In genomic region chr14:77158175-77158908, GRCh38 we compare ENCODE assay signal across 8 cellular contexts. TPM values are rescaled to one million over a fixed set of nuclear protein-coding genes. Genes with fewer than 3 reads are reported as not detected.
DNase-seq lines count a peak whose midpoint lies in the region; ATAC-seq, FAIRE-seq and TF ChIP-seq lines count a peak whose summit lies in the region.

No MANE protein-coding gene starts in this region.

- in situ Hi-C loops in KBM-7 (cut with MboI; ENCODE audit: low pct_unique_long_range_greater_than_20kb, low sequenced_read_pairs): no loop called here

- DNase-seq in NCI-H460 (ENCODE audit: extremely low read depth, low read depth) (peak; percentile 73), fibroblast of mammary gland (ENCODE audit: low read depth) (peak; percentile 58), pancreas (no peak), KBM-7 (no peak), COLO829 (ENCODE audit: low spot score) (no peak)

- no peak overlapping the region for H3K27ac ChIP-seq in pancreas

- TF ChIP-seq CTCF in fibroblast of mammary gland (conservative IDR thresholded peaks at IDR 0.05; ENCODE audit: control insufficient read depth, insufficient read depth, low read depth, low read length): no peak
- no peak for TF ChIP-seq CTCF in pancreas (IDR thresholded peaks at IDR 0.05)

- H3K9ac ChIP-seq in ES-I3 (ENCODE audit: low read depth, low read length): peak overlapping the region; percentile 9; the same call in 1 of the 2 replicates

- H3K27me3 ChIP-seq in pancreas: no peaks in the 10 kb centered on the region

- H3K36me3 ChIP-seq in ES-I3 (ENCODE audit: insufficient read depth, low read length) (no peaks in the 10 kb centered on the region), pancreas (no peaks in the 10 kb centered on the region)

- no peak overlapping the region for H3K4me3 ChIP-seq in fibroblast of mammary gland (ENCODE audit: control insufficient read depth, low read depth, low read length)
- H3K4me3 ChIP-seq in pancreas: no peak overlapping the region

- FAIRE-seq in pancreas (lab: Jason Lieb, UNC): no peak

- ATAC-seq in pancreas (peak in 3 of 4 donors; percentile 63 to 82 (median 71)), GM19324 (IDR thresholded peaks at IDR 0.05; ENCODE audit: low FRiP score, unreplicated experiment) (no peak), GM21447 (IDR thresholded peaks at IDR 0.05; ENCODE audit: unreplicated experiment) (no peak)

- H3K9me3 ChIP-seq in ES-I3 (ENCODE audit: control insufficient read depth, insufficient read depth, low read length) (no peaks in the 10 kb centered on the region), pancreas (no peaks in the 10 kb centered on the region)

- intact Hi-C loops in pancreas (cut with DNase I): loop anchor here in 1 of 3 donors (10.0 kb wide), 1 partner anchor 156 kb away; no protein-coding TSS in a partner anchor

- H3K4me1 ChIP-seq in ES-I3 (ENCODE audit: insufficient read depth, low read length) (no peaks in the 10 kb centered on the region), pancreas (no peaks in the 10 kb centered on the region)

- WGBS in pancreas, 2 donors: 12 to 22% methylated on average over 19 of the region's 19 CpGs

RNA-seq across cellular contexts. Expression of gene ZDHHC22, which starts 16.8 kb away (rescaled TPM):
- total RNA-seq in NCI-H460 (2014; rRNA removed; shearing (Covaris generic)): not detected in 2 replicates
- polyA plus RNA-seq in NCI-H460 (2014; cell fraction: nucleus; rRNA removed): not detected in 2 replicates
- under 1 TPM in 1 of 6 donors, not detected in 5; 0.04 TPM for total RNA-seq in pancreas
- polyA plus RNA-seq in pancreas: under 1 TPM; 0.04 to 0.19 TPM

RNA-seq across cellular contexts. Expression of gene TMEM63C, which starts 23.3 kb away (rescaled TPM):
- not detected in 2 replicates for total RNA-seq in NCI-H460 (2014; rRNA removed; shearing (Covaris generic))
- polyA plus RNA-seq in NCI-H460 (2014; cell fraction: nucleus; rRNA removed): 0.10 TPM in 1 of 2 replicates, not detected in the other
- 1 to 10 TPM; 2.8 to 6.8 (median 3.3) TPM for total RNA-seq in pancreas
- 10 to 100 TPM in 1 of 2 donors, 1 to 10 TPM in 1; 5.4 to 10.6 TPM for polyA plus RNA-seq in pancreas

Comparison
In these comparisons a context has a peak if more than half of its experiments do, and no peak if none do; other contexts are left out.
1. DNase-seq: peak in NCI-H460 (single experiment) and fibroblast of mammary gland (single experiment); none in pancreas (0 of 6), KBM-7 (single experiment) and COLO829 (single experiment).
2. ATAC-seq: peak in pancreas (3 of 4); none in GM19324 (single experiment) and GM21447 (single experiment).